In the genomic region with DNA sequence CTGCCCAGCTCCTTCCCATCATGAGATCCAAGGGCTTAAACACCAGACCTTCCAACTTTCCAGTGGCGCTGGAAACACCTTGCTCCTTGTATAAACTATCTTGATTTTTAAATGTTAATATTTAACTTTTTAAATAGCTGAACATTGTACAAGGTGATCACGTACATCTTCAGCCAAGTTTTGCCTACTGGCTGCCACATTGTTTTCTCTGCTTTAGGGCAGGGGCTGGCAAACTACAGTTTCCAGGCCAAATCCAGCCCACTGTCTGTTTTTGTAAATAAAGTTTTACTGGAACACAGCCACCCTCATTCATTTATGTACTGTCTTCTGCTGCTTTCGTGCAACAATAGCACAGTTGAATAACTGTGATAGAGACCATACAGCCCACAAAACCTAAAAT, we compare ENCODE assay signal across 2 cellular contexts.
TF ChIP-seq lines count a peak whose summit lies in the region.

No MANE protein-coding gene starts in this region.

TF ChIP-seq in K562, 482 proteins besides CTCF, POLR2A, EP300 and RAD21 (continued from another document):
- TF ChIP-seq, protein P1, sequence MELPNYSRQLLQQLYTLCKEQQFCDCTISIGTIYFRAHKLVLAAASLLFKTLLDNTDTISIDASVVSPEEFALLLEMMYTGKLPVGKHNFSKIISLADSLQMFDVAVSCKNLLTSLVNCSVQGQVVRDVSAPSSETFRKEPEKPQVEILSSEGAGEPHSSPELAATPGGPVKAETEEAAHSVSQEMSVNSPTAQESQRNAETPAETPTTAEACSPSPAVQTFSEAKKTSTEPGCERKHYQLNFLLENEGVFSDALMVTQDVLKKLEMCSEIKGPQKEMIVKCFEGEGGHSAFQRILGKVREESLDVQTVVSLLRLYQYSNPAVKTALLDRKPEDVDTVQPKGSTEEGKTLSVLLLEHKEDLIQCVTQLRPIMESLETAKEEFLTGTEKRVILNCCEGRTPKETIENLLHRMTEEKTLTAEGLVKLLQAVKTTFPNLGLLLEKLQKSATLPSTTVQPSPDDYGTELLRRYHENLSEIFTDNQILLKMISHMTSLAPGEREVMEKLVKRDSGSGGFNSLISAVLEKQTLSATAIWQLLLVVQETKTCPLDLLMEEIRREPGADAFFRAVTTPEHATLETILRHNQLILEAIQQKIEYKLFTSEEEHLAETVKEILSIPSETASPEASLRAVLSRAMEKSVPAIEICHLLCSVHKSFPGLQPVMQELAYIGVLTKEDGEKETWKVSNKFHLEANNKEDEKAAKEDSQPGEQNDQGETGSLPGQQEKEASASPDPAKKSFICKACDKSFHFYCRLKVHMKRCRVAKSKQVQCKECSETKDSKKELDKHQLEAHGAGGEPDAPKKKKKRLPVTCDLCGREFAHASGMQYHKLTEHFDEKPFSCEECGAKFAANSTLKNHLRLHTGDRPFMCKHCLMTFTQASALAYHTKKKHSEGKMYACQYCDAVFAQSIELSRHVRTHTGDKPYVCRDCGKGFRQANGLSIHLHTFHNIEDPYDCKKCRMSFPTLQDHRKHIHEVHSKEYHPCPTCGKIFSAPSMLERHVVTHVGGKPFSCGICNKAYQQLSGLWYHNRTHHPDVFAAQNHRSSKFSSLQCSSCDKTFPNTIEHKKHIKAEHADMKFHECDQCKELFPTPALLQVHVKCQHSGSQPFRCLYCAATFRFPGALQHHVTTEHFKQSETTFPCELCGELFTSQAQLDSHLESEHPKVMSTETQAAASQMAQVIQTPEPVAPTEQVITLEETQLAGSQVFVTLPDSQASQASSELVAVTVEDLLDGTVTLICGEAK (IDR thresholded peaks at IDR 0.05): peak; percentile 31; the same call in 1 of the 2 replicates
- TF ChIP-seq, protein P1 (CRISPR knock-in tag; IDR thresholded peaks at IDR 0.05): no peak

TF ChIP-seq in liver, 16 proteins besides CTCF, POLR2A, EP300 and RAD21 (continued from another document):
- TF ChIP-seq, protein P2, sequence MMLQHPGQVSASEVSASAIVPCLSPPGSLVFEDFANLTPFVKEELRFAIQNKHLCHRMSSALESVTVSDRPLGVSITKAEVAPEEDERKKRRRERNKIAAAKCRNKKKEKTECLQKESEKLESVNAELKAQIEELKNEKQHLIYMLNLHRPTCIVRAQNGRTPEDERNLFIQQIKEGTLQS (IDR thresholded peaks at IDR 0.05): no peak
- TF ChIP-seq, protein P3, sequence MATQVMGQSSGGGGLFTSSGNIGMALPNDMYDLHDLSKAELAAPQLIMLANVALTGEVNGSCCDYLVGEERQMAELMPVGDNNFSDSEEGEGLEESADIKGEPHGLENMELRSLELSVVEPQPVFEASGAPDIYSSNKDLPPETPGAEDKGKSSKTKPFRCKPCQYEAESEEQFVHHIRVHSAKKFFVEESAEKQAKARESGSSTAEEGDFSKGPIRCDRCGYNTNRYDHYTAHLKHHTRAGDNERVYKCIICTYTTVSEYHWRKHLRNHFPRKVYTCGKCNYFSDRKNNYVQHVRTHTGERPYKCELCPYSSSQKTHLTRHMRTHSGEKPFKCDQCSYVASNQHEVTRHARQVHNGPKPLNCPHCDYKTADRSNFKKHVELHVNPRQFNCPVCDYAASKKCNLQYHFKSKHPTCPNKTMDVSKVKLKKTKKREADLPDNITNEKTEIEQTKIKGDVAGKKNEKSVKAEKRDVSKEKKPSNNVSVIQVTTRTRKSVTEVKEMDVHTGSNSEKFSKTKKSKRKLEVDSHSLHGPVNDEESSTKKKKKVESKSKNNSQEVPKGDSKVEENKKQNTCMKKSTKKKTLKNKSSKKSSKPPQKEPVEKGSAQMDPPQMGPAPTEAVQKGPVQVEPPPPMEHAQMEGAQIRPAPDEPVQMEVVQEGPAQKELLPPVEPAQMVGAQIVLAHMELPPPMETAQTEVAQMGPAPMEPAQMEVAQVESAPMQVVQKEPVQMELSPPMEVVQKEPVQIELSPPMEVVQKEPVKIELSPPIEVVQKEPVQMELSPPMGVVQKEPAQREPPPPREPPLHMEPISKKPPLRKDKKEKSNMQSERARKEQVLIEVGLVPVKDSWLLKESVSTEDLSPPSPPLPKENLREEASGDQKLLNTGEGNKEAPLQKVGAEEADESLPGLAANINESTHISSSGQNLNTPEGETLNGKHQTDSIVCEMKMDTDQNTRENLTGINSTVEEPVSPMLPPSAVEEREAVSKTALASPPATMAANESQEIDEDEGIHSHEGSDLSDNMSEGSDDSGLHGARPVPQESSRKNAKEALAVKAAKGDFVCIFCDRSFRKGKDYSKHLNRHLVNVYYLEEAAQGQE (IDR thresholded peaks at IDR 0.05): no peak
- TF ChIP-seq, protein P4, sequence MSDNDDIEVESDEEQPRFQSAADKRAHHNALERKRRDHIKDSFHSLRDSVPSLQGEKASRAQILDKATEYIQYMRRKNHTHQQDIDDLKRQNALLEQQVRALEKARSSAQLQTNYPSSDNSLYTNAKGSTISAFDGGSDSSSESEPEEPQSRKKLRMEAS (IDR thresholded peaks at IDR 0.05): peak; percentile 24
- peak in 1 of 2 donors; percentile 41 for TF ChIP-seq HNF4A (conservative IDR thresholded peaks at IDR 0.05)
- TF ChIP-seq TAF1 (conservative IDR thresholded peaks at IDR 0.05): no peak
- TF ChIP-seq NR2F2 (IDR thresholded peaks at IDR 0.05): no peak
- no peak for TF ChIP-seq HNF4G (IDR thresholded peaks at IDR 0.05)
- TF ChIP-seq, protein P5, sequence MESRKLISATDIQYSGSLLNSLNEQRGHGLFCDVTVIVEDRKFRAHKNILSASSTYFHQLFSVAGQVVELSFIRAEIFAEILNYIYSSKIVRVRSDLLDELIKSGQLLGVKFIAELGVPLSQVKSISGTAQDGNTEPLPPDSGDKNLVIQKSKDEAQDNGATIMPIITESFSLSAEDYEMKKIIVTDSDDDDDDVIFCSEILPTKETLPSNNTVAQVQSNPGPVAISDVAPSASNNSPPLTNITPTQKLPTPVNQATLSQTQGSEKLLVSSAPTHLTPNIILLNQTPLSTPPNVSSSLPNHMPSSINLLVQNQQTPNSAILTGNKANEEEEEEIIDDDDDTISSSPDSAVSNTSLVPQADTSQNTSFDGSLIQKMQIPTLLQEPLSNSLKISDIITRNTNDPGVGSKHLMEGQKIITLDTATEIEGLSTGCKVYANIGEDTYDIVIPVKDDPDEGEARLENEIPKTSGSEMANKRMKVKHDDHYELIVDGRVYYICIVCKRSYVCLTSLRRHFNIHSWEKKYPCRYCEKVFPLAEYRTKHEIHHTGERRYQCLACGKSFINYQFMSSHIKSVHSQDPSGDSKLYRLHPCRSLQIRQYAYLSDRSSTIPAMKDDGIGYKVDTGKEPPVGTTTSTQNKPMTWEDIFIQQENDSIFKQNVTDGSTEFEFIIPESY (IDR thresholded peaks at IDR 0.05): no peak
- no peak for TF ChIP-seq EGR1 (IDR thresholded peaks at IDR 0.05; ENCODE audit: low read depth in 2 of 2)
- peak; percentile 37 for TF ChIP-seq YY1 (IDR thresholded peaks at IDR 0.05)
